Comparison of ENCODE assay signal across 12 cellular contexts in the genomic region with DNA sequence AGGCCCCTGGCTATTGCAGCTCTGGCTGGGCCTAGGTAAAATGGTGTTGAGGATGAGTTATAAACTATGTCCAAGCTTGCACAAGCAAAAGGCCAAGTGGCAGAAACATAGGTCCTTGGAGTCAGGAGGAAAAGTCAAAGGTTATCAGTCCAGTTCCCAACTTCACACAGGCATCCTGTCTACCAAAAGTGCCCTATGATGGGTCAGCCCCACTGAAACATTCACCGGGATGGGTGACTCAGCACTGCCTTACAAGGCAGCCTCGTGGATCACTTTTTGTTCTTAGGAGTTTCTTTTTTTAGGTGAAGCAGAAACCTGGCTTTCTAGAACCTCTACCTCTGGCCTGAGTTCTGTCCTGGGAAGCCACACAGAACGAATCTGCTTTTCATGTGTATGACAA.
A peak's percentile ranks its signal among the peaks of the same experiment; 100 is the strongest.
DNase-seq lines count a peak whose midpoint lies in the region; TF ChIP-seq lines count a peak whose summit lies in the region.
"Had no signal": no experiment of that assay in that cellular context is flagged by ENCODE, and none has a peak within 500 bp of the region (broad histone marks: within the 10 kb centered on the region; RNA-seq: fewer than 3 reads in every experiment).

No MANE protein-coding gene starts in this region.

- H3K4me3 ChIP-seq in astrocyte of the spinal cord (ENCODE audit: low read depth, low read length) (no peak overlapping the region), spleen (no peak overlapping the region), HAP-1 (no peak overlapping the region)
- H3K4me3 ChIP-seq: prostate gland had no signal

- 25 to 39% (median 30%) methylated on average over 3 of the region's 3 CpGs for WGBS in spleen, 5 donors

- no peak overlapping the region for H3K27ac ChIP-seq in spleen
- H3K27ac ChIP-seq: prostate gland had no signal

- H3K9me3 ChIP-seq in spleen (no peaks in the 10 kb centered on the region), HAP-1 (no peaks in the 10 kb centered on the region)
- H3K9me3 ChIP-seq: prostate gland had no signal

- TF ChIP-seq POLR2A in spleen (IDR thresholded peaks at IDR 0.05): no peak

- H3K36me3 ChIP-seq in spleen (no peaks in the 10 kb centered on the region), HAP-1 (replicated peaks) (no peaks in the 10 kb centered on the region)
- H3K36me3 ChIP-seq: prostate gland had no signal

- in situ Hi-C loops in astrocyte of the spinal cord (cut with HindIII; ENCODE audit: low sequenced_read_pairs): no loop called here
- in situ Hi-C loops in HAP-1 (cut with MboI; ENCODE audit: low sequenced_read_pairs): no loop called here

- no peak for TF ChIP-seq CTCF in astrocyte of the spinal cord (IDR thresholded peaks at IDR 0.05; ENCODE audit: low read depth, low read length)
- TF ChIP-seq CTCF in spleen (IDR thresholded peaks at IDR 0.05 in 8 of 11, conservative IDR thresholded peaks at IDR 0.05 in 3 of 11): no peak

- intact Hi-C loops in spleen (cut with DNase I; ENCODE audit: low total_unique reads): loop anchor here (10.0 kb wide), 3 partner anchors 526 to 1016 kb away; a partner anchor contains a TSS

- H3K4me1 ChIP-seq in spleen: peaks cover 3 to 40% (median 25%) of the 10 kb centered on the region in 6 donors
- no peaks in the 10 kb centered on the region for H3K4me1 ChIP-seq in HAP-1
- H3K4me1 ChIP-seq: prostate gland had no signal

- DNase-seq in ELF-1 (ENCODE audit: low read depth, low spot score) (peak; percentile 52), LHCN-M2 (ENCODE audit: low read depth) (peak; percentile 45), astrocyte of the spinal cord (ENCODE audit: low read depth, low spot score) (peak; percentile 29), lung microvascular endothelial cell (ENCODE audit: low read depth in 2 of 2) (peak; percentile 54 to 70), spleen (no peak), HAP-1 (ENCODE audit: low spot score in 2 of 2) (no peak), OCI-M1 (lab: John Stamatoyannopoulos, UW) (no peak)
- no peak for DNase-seq in activated T-cell treated with anti-CD3 and anti-CD28 coated beads, Interleukin-2, amount 50 U/mL, for 48 hours
- DNase-seq: activated naive CD4-positive, alpha-beta T cell; DND-41; NCI-H524 had no signal

- H3K27me3 ChIP-seq in spleen (replicated peaks in 1 of 7) (peaks cover 0 to 10% (median 0%) of the 10 kb centered on the region in 7 donors), HAP-1 (ENCODE audit: low read depth) (no peaks in the 10 kb centered on the region)

Comparison
In these comparisons a context has a peak if more than half of its experiments do, and no peak if none do; other contexts are left out.
1. DNase-seq: peak in ELF-1 (single experiment), LHCN-M2 (single experiment), astrocyte of the spinal cord (single experiment) and lung microvascular endothelial cell (2 of 2); none in spleen (single experiment), HAP-1 (0 of 2), OCI-M1 (single experiment) and activated T-cell treated with anti-CD3 and anti-CD28 coated beads, Interleukin-2, amount 50 U/mL, for 48 hours (0 of 2).